15 cellular contexts compared by ENCODE assay signal in genomic region chr14:29643415-29644206, GRCh38.
DNase-seq lines count a peak whose midpoint lies in the region; ATAC-seq, FAIRE-seq and TF ChIP-seq lines count a peak whose summit lies in the region.
"Had no signal": no experiment of that assay in that cellular context is flagged by ENCODE, and none has a peak within 500 bp of the region (broad histone marks: within the 10 kb centered on the region; RNA-seq: fewer than 3 reads in every experiment).

No MANE protein-coding gene starts in this region.

- no peaks in the 10 kb centered on the region for H3K79me2 ChIP-seq in endothelial cell of umbilical vein (ENCODE audit: control insufficient read depth, insufficient read depth, low read length)

- dilution Hi-C loops in endothelial cell of umbilical vein (cut with MboI; ENCODE audit: extremely low pct_ligation_motif_present, low sequenced_read_pairs): no loop called here

- peak; percentile 60 for FAIRE-seq in endothelial cell of umbilical vein (lab: Jason Lieb, UNC)
- FAIRE-seq in pancreas (lab: Jason Lieb, UNC): no peak

- no peak overlapping the region for H3K9ac ChIP-seq in endothelial cell of umbilical vein (replicated peaks; ENCODE audit: extremely low read depth, insufficient read depth, low read length)

- H3K27me3 ChIP-seq in endothelial cell of umbilical vein (ENCODE audit: control insufficient read depth in 2 of 2, insufficient read depth in 2 of 2, low read length in 2 of 2) (no peaks in the 10 kb centered on the region), pancreas (no peaks in the 10 kb centered on the region)
- H3K27me3 ChIP-seq: colonic mucosa, testis had no signal

- H3K27ac ChIP-seq in endothelial cell of umbilical vein (ENCODE audit: insufficient read depth, low read depth, low read length) (no peak overlapping the region), pancreas (no peak overlapping the region)
- H3K27ac ChIP-seq: colonic mucosa, skin epidermis had no signal

- ATAC-seq in pancreas: peak; percentile 50 to 88 (median 78)
- no peak for ATAC-seq in HG03342 (IDR thresholded peaks at IDR 0.05; ENCODE audit: unreplicated experiment)
- ATAC-seq: natural killer cell treated with Interleukin-12 subunit alpha and Interleukin-12 subunit beta and Interleukin-15 and Interleukin-18, amount 100 ng/mL, for 72 hours had no signal

- no peak for TF ChIP-seq CTCF in endothelial cell of umbilical vein (IDR thresholded peaks at IDR 0.05; ENCODE audit: extremely low read depth in 1 of 2, insufficient read depth in 1 of 2, low read depth in 1 of 2, low read length in 2 of 2)
- TF ChIP-seq CTCF in pancreas (IDR thresholded peaks at IDR 0.05): no peak

- POLR2A ChIA-PET in endothelial cell of umbilical vein (lab: Charles Lee): no interaction called here

- WGBS in pancreas, 2 donors: 38 to 40% methylated on average over 5 of the region's 5 CpGs

- H3K36me3 ChIP-seq in endothelial cell of umbilical vein (ENCODE audit: control insufficient read depth in 2 of 2, extremely low read depth in 1 of 2, insufficient read depth in 2 of 2, low read length in 2 of 2) (no peaks in the 10 kb centered on the region), pancreas (no peaks in the 10 kb centered on the region)
- H3K36me3 ChIP-seq: colonic mucosa had no signal

- no peak for TF ChIP-seq POLR2A in endothelial cell of umbilical vein (IDR thresholded peaks at IDR 0.05; ENCODE audit: low read depth, low read length)

- no peaks in the 10 kb centered on the region for H4K20me1 ChIP-seq in endothelial cell of umbilical vein (replicated peaks; ENCODE audit: control insufficient read depth, extremely low read depth, insufficient read depth, low read length)

- H3K4me3 ChIP-seq in endothelial cell of umbilical vein (replicated peaks in 1 of 3; ENCODE audit: insufficient read depth in 1 of 3, low read depth in 1 of 3, low read length in 3 of 3) (no peak overlapping the region), pancreas (no peak overlapping the region)
- H3K4me3 ChIP-seq: colonic mucosa, skin epidermis, testis had no signal

- H3K9me1 ChIP-seq in endothelial cell of umbilical vein (replicated peaks; ENCODE audit: control insufficient read depth, extremely low read depth, insufficient read depth, low read length): no peaks in the 10 kb centered on the region

- H2AFZ ChIP-seq in endothelial cell of umbilical vein (ENCODE audit: low read depth, low read length): no peak overlapping the region

- intact Hi-C loops in endothelial cell of umbilical vein (cut with micrococcal nuclease) (no loop called here), pancreas (cut with DNase I) (no loop called here)

- CTCF ChIA-PET in endothelial cell of umbilical vein (lab: Charles Lee): interaction anchor here (0.6 kb wide), 1 partner anchor 11 kb away, joined by 3 read pairs; no protein-coding TSS in a partner anchor

- DNase-seq in HCEC 1CT (peak; percentile 26), OCI-M1 (lab: John Stamatoyannopoulos, UW) (peak; percentile 62), endothelial cell of umbilical vein (ENCODE audit: low read depth, low spot score) (peak; percentile 35), pancreas (no peak), NCI-H345 treated with DMSO at 0.1 percent for 48 hours (lab: John Stamatoyannopoulos, UW; ENCODE audit: unreplicated experiment) (no peak)
- DNase-seq in activated naive CD4-positive, alpha-beta T cell treated with Interleukin-2 at 50 U/mL for 16 hours: no peak
- DNase-seq: activated naive CD4-positive, alpha-beta T cell treated with anti-CD3 and anti-CD28 coated beads, Interleukin-2, amount 10 ng/mL, durations not matched to agents 7 days and 5 days; colonic mucosa; MM.1S; NCI-H2227 treated with DMSO at 0.1 percent for 48 hours; T-helper 9 cell; testis had no signal

- BruUV-seq in endothelial cell of umbilical vein (replicated peaks; lab: Mats Ljungman, UMichigan): no TSS peak

- no peaks in the 10 kb centered on the region for H3K4me1 ChIP-seq in endothelial cell of umbilical vein (ENCODE audit: control insufficient read depth, extremely low read depth, insufficient read depth, low read length)
- peaks cover 3 to 19% (median 8%) of the 10 kb centered on the region in 3 donors for H3K4me1 ChIP-seq in pancreas
- H3K4me1 ChIP-seq: colonic mucosa had no signal

- H3K4me2 ChIP-seq in endothelial cell of umbilical vein (ENCODE audit: insufficient read depth, low read length): no peak overlapping the region

- H3K9me3 ChIP-seq in endothelial cell of umbilical vein (replicated peaks; ENCODE audit: control insufficient read depth, insufficient read depth, low read length) (peaks cover 4% of the 10 kb centered on the region), pancreas (no peaks in the 10 kb centered on the region)
- H3K9me3 ChIP-seq: colonic mucosa, testis had no signal

TF ChIP-seq in endothelial cell of umbilical vein, 7 proteins besides CTCF, POLR2A, EP300 and RAD21:
- TF ChIP-seq MAX (IDR thresholded peaks at IDR 0.05; ENCODE audit: insufficient read depth, insufficient read length): no peak
- TF ChIP-seq EZH2 (IDR thresholded peaks at IDR 0.05; ENCODE audit: borderline replicate concordance, low read depth, low read length, severe bottlenecking): no peak
- TF ChIP-seq FOS (IDR thresholded peaks at IDR 0.05; ENCODE audit: borderline replicate concordance, insufficient read depth, low read length): no peak
- no peak for TF ChIP-seq MYC (IDR thresholded peaks at IDR 0.05; ENCODE audit: low read depth, low read length)
- TF ChIP-seq POLR2AphosphoS5 (IDR thresholded peaks at IDR 0.05; ENCODE audit: insufficient read depth, low read depth, low read length): no peak
- no peak for TF ChIP-seq GATA2 (IDR thresholded peaks at IDR 0.05; ENCODE audit: insufficient read depth, insufficient read length, low read depth, low read length)
- TF ChIP-seq JUN (IDR thresholded peaks at IDR 0.05; ENCODE audit: borderline replicate concordance, insufficient read depth, insufficient read length, low read depth): no peak

Comparison
In these comparisons a context has a peak if more than half of its experiments do, and no peak if none do; other contexts are left out.
1. DNase-seq: peak in HCEC 1CT (single experiment), OCI-M1 (single experiment) and endothelial cell of umbilical vein (single experiment); none in pancreas (0 of 6), NCI-H345 treated with DMSO at 0.1 percent for 48 hours (single experiment) and activated naive CD4-positive, alpha-beta T cell treated with Interleukin-2 at 50 U/mL for 16 hours (single experiment).